In genomic region chr7:55432937-55433784, GRCh38 we compare ENCODE assay signal across 8 cellular contexts.
DNase-seq lines count a peak whose midpoint lies in the region; ATAC-seq and TF ChIP-seq lines count a peak whose summit lies in the region.

No MANE protein-coding gene starts in this region.

- H3K27me3 Mint-ChIP-seq in activated B cell treated with CpG ODN at 0.5 μM for 24 hours: no peaks in the 10 kb centered on the region

- peak; percentile 26 to 59 (median 46) for TF ChIP-seq CTCF in heart left ventricle (IDR thresholded peaks at IDR 0.05)
- no peak for TF ChIP-seq CTCF in activated B cell treated with CpG ODN at 0.5 μM for 24 hours (IDR thresholded peaks at IDR 0.05)
- peak; percentile 50 for TF ChIP-seq CTCF in hepatocyte (IDR thresholded peaks at IDR 0.05; ENCODE audit: poor library complexity)
- TF ChIP-seq CTCF in tibial nerve (IDR thresholded peaks at IDR 0.05): peak in 4 of 5 experiments; percentile 19 to 32 (median 30)

- H3K79me2 ChIP-seq in hepatocyte: no peaks in the 10 kb centered on the region

- 61 to 67% (median 65%) methylated on average over 13 of the region's 13 CpGs for WGBS in heart left ventricle, 4 donors
- 65% methylated on average over 13 of the region's 13 CpGs for WGBS in hepatocyte (ENCODE audit: low lambda C conversion rate, missing lambda C conversion rate)
- WGBS in tibial nerve, 2 donors: 58% methylated on average over 13 of the region's 13 CpGs

- H3K36me3 ChIP-seq in heart left ventricle (peaks cover 0 to 7% (median 0%) of the 10 kb centered on the region in 9 donors), hepatocyte (replicated peaks; ENCODE audit: insufficient read depth, low read depth) (no peaks in the 10 kb centered on the region), tibial nerve (peaks cover 0 to 18% (median 0%) of the 10 kb centered on the region in 3 donors)

- DNase-seq in heart left ventricle (no peak), cardiac septum (ENCODE audit: low spot score) (no peak), NCI-H1694 treated with DMSO at 0.1 percent for 48 hours (lab: John Stamatoyannopoulos, UW) (peak; percentile 46), activated B cell treated with CpG ODN at 0.5 μM for 24 hours (no peak), hepatocyte (ENCODE audit: low spot score) (peak; percentile 72), tibial nerve (ENCODE audit: low spot score in 2 of 2) (no peak)
- no peak for DNase-seq in stimulated activated CD4-positive, alpha-beta T cell treated with anti-CD3 and anti-CD28 coated beads, Interleukin-12 subunit alpha, Interleukin-12 subunit beta, amount 100 ng/mL, for 4 hours

- H3K4me1 ChIP-seq in heart left ventricle: no peaks in the 10 kb centered on the region
- peaks cover 3% of the 10 kb centered on the region for H3K4me1 ChIP-seq in hepatocyte (ENCODE audit: insufficient read depth)
- no peaks in the 10 kb centered on the region for H3K4me1 ChIP-seq in tibial nerve

- no peaks in the 10 kb centered on the region for H4K20me1 ChIP-seq in hepatocyte (ENCODE audit: insufficient read depth, poor library complexity, severe bottlenecking)

- H3K4me1 Mint-ChIP-seq in activated B cell treated with CpG ODN at 0.5 μM for 24 hours: no peaks in the 10 kb centered on the region

- CTCF ChIA-PET in activated B cell treated with CpG ODN at 0.5 μM for 24 hours (lab: Charles Lee): interaction anchor here (1.1 to 3.8 kb wide), 4 partner anchors 18 to 164 kb away, joined by 3 to 37 read pairs (median 5); no protein-coding TSS in a partner anchor

- no peak overlapping the region for H3K4me3 ChIP-seq in heart left ventricle
- H3K4me3 ChIP-seq in hepatocyte: no peak overlapping the region
- H3K4me3 ChIP-seq in tibial nerve: no peak overlapping the region

- no peak overlapping the region for H3K4me3 Mint-ChIP-seq in activated B cell treated with CpG ODN at 0.5 μM for 24 hours

- H3K27me3 ChIP-seq in heart left ventricle (no peaks in the 10 kb centered on the region), hepatocyte (no peaks in the 10 kb centered on the region), tibial nerve (no peaks in the 10 kb centered on the region)

- no peak overlapping the region for H3K27ac Mint-ChIP-seq in activated B cell treated with CpG ODN at 0.5 μM for 24 hours

- H3K4me2 ChIP-seq in hepatocyte: no peak overlapping the region

- intact Hi-C loops in heart left ventricle (cut with DNase I): loop anchor here in 5 of 10 donors (2.0 to 10.0 kb wide), 4 partner anchors 162 to 166 kb away; no protein-coding TSS in a partner anchor
- intact Hi-C loops in cardiac septum (cut with DNase I): loop anchor here (5.0 kb wide), 1 partner anchor 164 kb away; no protein-coding TSS in a partner anchor
- intact Hi-C loops in activated B cell treated with CpG ODN at 0.5 μM for 24 hours (cut with micrococcal nuclease): loop anchor here (1.0 to 10.0 kb wide), 4 partner anchors 165 to 642 kb away; partner anchors contain the start of gene NIPSNAP2

- TF ChIP-seq EP300 in tibial nerve (IDR thresholded peaks at IDR 0.05): no peak

- no peaks in the 10 kb centered on the region for H3K9me3 Mint-ChIP-seq in activated B cell treated with CpG ODN at 0.5 μM for 24 hours

- TF ChIP-seq POLR2A in heart left ventricle (IDR thresholded peaks at IDR 0.05) (no peak), tibial nerve (IDR thresholded peaks at IDR 0.05) (no peak)

- no peaks in the 10 kb centered on the region for H3K9me2 ChIP-seq in hepatocyte (replicated peaks; ENCODE audit: insufficient read depth)

- ATAC-seq in heart left ventricle (peak; percentile 47 to 76 (median 66)), HG02588 (IDR thresholded peaks at IDR 0.05; ENCODE audit: unreplicated experiment) (peak; percentile 61), activated B cell treated with CpG ODN at 0.5 μM for 24 hours (ENCODE audit: low read depth) (peak; percentile 70)

- H3K27ac ChIP-seq in heart left ventricle: no peak overlapping the region
- no peak overlapping the region for H3K27ac ChIP-seq in hepatocyte
- H3K27ac ChIP-seq in tibial nerve: no peak overlapping the region

- peaks cover 4% of the 10 kb centered on the region for H3K36me3 Mint-ChIP-seq in activated B cell treated with CpG ODN at 0.5 μM for 24 hours (ENCODE audit: low read depth)

- H3K9me3 ChIP-seq in heart left ventricle (no peaks in the 10 kb centered on the region), hepatocyte (ENCODE audit: low read depth) (no peaks in the 10 kb centered on the region), tibial nerve (no peaks in the 10 kb centered on the region)

- H2AFZ ChIP-seq in hepatocyte: no peak overlapping the region

- POLR2A ChIA-PET in activated B cell treated with CpG ODN at 0.5 μM for 24 hours (lab: Charles Lee): interaction anchor here (0.6 to 1.0 kb wide), 6 partner anchors 69 to 126 kb away, joined by 3 to 5 read pairs (median 3); no protein-coding TSS in a partner anchor

Comparison
In these comparisons a context has a peak if more than half of its experiments do, and no peak if none do; other contexts are left out.
1. DNase-seq: peak in NCI-H1694 treated with DMSO at 0.1 percent for 48 hours (single experiment) and hepatocyte (single experiment); none in heart left ventricle (0 of 5), cardiac septum (single experiment), activated B cell treated with CpG ODN at 0.5 μM for 24 hours (single experiment), tibial nerve (0 of 2) and stimulated activated CD4-positive, alpha-beta T cell treated with anti-CD3 and anti-CD28 coated beads, Interleukin-12 subunit alpha, Interleukin-12 subunit beta, amount 100 ng/mL, for 4 hours (single experiment).
2. Peak in every context shown above with its lines, with median percentiles within 50 percentile points of each other: ATAC-seq.